ENCODE assay signal across 12 cellular contexts in genomic region chr2:112725545-112726457, GRCh38. TPM values are rescaled to one million over a fixed set of nuclear protein-coding genes. Genes with fewer than 3 reads are reported as not detected.
A peak's percentile ranks its signal among the peaks of the same experiment; 100 is the strongest.
DNase-seq lines count a peak whose midpoint lies in the region; ATAC-seq and TF ChIP-seq lines count a peak whose summit lies in the region.
"Had no signal": no experiment of that assay in that cellular context is flagged by ENCODE, and none has a peak within 500 bp of the region (broad histone marks: within the 10 kb centered on the region; RNA-seq: fewer than 3 reads in every experiment).

No MANE protein-coding gene starts in this region.

- no peak overlapping the region for H3K27ac Mint-ChIP-seq in activated naive CD4-positive, alpha-beta T cell treated with anti-CD3 and anti-CD28 coated beads, Interleukin-2, amount 10 ng/mL, durations not matched to agents 7 days and 5 days
- H3K27ac Mint-ChIP-seq: nephron progenitor cell had no signal

- no peaks in the 10 kb centered on the region for H3K27me3 ChIP-seq in hepatocyte
- no peaks in the 10 kb centered on the region for H3K27me3 ChIP-seq in transverse colon
- H3K27me3 ChIP-seq in HAP-1 (ENCODE audit: low read depth): no peaks in the 10 kb centered on the region
- H3K27me3 ChIP-seq: SJSA1 had no signal

- H3K4me1 Mint-ChIP-seq in activated naive CD4-positive, alpha-beta T cell treated with anti-CD3 and anti-CD28 coated beads, Interleukin-2, amount 10 ng/mL, durations not matched to agents 7 days and 5 days: peaks cover 19% of the 10 kb centered on the region
- H3K4me1 Mint-ChIP-seq: nephron progenitor cell had no signal

- no peak for TF ChIP-seq EP300 in transverse colon (IDR thresholded peaks at IDR 0.05; ENCODE audit: low read depth)

- no peak overlapping the region for H3K4me3 Mint-ChIP-seq in activated naive CD4-positive, alpha-beta T cell treated with anti-CD3 and anti-CD28 coated beads, Interleukin-2, amount 10 ng/mL, durations not matched to agents 7 days and 5 days
- H3K4me3 Mint-ChIP-seq: nephron progenitor cell had no signal

- no peaks in the 10 kb centered on the region for H3K36me3 ChIP-seq in hepatocyte (replicated peaks; ENCODE audit: insufficient read depth, low read depth)
- no peaks in the 10 kb centered on the region for H3K36me3 ChIP-seq in transverse colon
- H3K36me3 ChIP-seq in HAP-1 (replicated peaks): no peaks in the 10 kb centered on the region
- H3K36me3 ChIP-seq: heart left ventricle, SJSA1 had no signal

- H3K27me3 Mint-ChIP-seq in activated naive CD4-positive, alpha-beta T cell treated with anti-CD3 and anti-CD28 coated beads, Interleukin-2, amount 10 ng/mL, durations not matched to agents 7 days and 5 days: peaks cover 56% of the 10 kb centered on the region

- intact Hi-C loops in transverse colon (cut with DNase I; ENCODE audit: low total_unique reads): no loop called here

- no peaks in the 10 kb centered on the region for H3K36me3 Mint-ChIP-seq in activated naive CD4-positive, alpha-beta T cell treated with anti-CD3 and anti-CD28 coated beads, Interleukin-2, amount 10 ng/mL, durations not matched to agents 7 days and 5 days

- peak; percentile 89 for DNase-seq in hepatocyte (ENCODE audit: low spot score)
- DNase-seq in transverse colon: no peak
- no peak for DNase-seq in activated naive CD4-positive, alpha-beta T cell treated with anti-CD3 and anti-CD28 coated beads, Interleukin-2, amount 10 ng/mL, durations not matched to agents 7 days and 5 days
- no peak for DNase-seq in AG08395 (ENCODE audit: low spot score)
- no peak for DNase-seq in HAP-1 (ENCODE audit: low spot score in 2 of 2)

- no peak for TF ChIP-seq POLR2A in transverse colon (IDR thresholded peaks at IDR 0.05)

- no peaks in the 10 kb centered on the region for H3K9me3 Mint-ChIP-seq in activated naive CD4-positive, alpha-beta T cell treated with anti-CD3 and anti-CD28 coated beads, Interleukin-2, amount 10 ng/mL, durations not matched to agents 7 days and 5 days
- H3K9me3 Mint-ChIP-seq: nephron progenitor cell had no signal

- ATAC-seq in GM21619 (IDR thresholded peaks at IDR 0.05; ENCODE audit: unreplicated experiment): peak; percentile 44
- peak; percentile 49 for ATAC-seq in HG03571 (IDR thresholded peaks at IDR 0.05; ENCODE audit: unreplicated experiment)

- peak overlapping the region; percentile 22 for H3K4me2 ChIP-seq in hepatocyte

- no peak overlapping the region for H2AFZ ChIP-seq in hepatocyte

- no peaks in the 10 kb centered on the region for H3K4me1 ChIP-seq in hepatocyte (ENCODE audit: insufficient read depth)
- peaks cover 0 to 3% (median 3%) of the 10 kb centered on the region in 4 donors for H3K4me1 ChIP-seq in transverse colon
- H3K4me1 ChIP-seq in HAP-1: no peaks in the 10 kb centered on the region; the same call in 1 of the 2 replicates

- in situ Hi-C loops in transverse colon (cut with MboI; ENCODE audit: low pct_ligation_motif_present in 1 of 4, low pct_unique_long_range_greater_than_20kb in 1 of 4, low sequenced_read_pairs in 3 of 4): loop anchor here in 3 of 4 donors (10.0 to 25.0 kb wide), 4 partner anchors 101 to 238 kb away; partner anchors contain the start of gene TTL (in 1 of the 3)
- in situ Hi-C loops in HAP-1 (cut with MboI; ENCODE audit: low sequenced_read_pairs): loop anchor here (10.0 kb wide), 1 partner anchor 101 kb away; no protein-coding TSS in a partner anchor

- CTCF ChIA-PET in activated naive CD4-positive, alpha-beta T cell treated with anti-CD3 and anti-CD28 coated beads, Interleukin-2, amount 10 ng/mL, durations not matched to agents 7 days and 5 days (lab: Charles Lee): interaction anchor here (0.6 to 9.1 kb wide), 41 partner anchors 8 to 542 kb away, joined by 3 to 213 read pairs (median 4); partner anchors contain the start of genes CHCHD5 and SLC20A1

- peak; percentile 13; the same call in 1 of the 2 replicates for TF ChIP-seq CTCF in GM12875 (IDR thresholded peaks at IDR 0.05; ENCODE audit: borderline replicate concordance, insufficient read depth, low read depth, low read length)
- no peak for TF ChIP-seq CTCF in hepatocyte (IDR thresholded peaks at IDR 0.05; ENCODE audit: poor library complexity)
- no peak for TF ChIP-seq CTCF in transverse colon (IDR thresholded peaks at IDR 0.05)

- WGBS in hepatocyte (ENCODE audit: low lambda C conversion rate, missing lambda C conversion rate): 79% methylated on average over 15 of the region's 15 CpGs
- 84% methylated on average over 15 of the region's 15 CpGs; no CpG with 5 or more reads in 1 of the 2 donors for WGBS in transverse colon (ENCODE audit: low coverage in 1 of 2), 2 donors

- H3K4me3 ChIP-seq in GM12875 (ENCODE audit: low read depth, low read length) (no peak overlapping the region), hepatocyte (no peak overlapping the region), transverse colon (no peak overlapping the region), HAP-1 (no peak overlapping the region)
- H3K4me3 ChIP-seq: heart left ventricle, SJSA1 had no signal

- peak overlapping the region; percentile 90 for H3K27ac ChIP-seq in hepatocyte
- H3K27ac ChIP-seq in transverse colon: no peak overlapping the region
- H3K27ac ChIP-seq: heart left ventricle, SJSA1 had no signal

- H3K9me2 ChIP-seq in hepatocyte (replicated peaks; ENCODE audit: insufficient read depth): no peaks in the 10 kb centered on the region

- H3K9me3 ChIP-seq in hepatocyte (ENCODE audit: low read depth) (no peaks in the 10 kb centered on the region), transverse colon (no peaks in the 10 kb centered on the region), HAP-1 (no peaks in the 10 kb centered on the region)
- H3K9me3 ChIP-seq: heart left ventricle, SJSA1 had no signal

- no peaks in the 10 kb centered on the region for H4K20me1 ChIP-seq in hepatocyte (ENCODE audit: insufficient read depth, poor library complexity, severe bottlenecking)

- H3K79me2 ChIP-seq in hepatocyte: no peaks in the 10 kb centered on the region

RNA-seq across cellular contexts. Expression of gene NT5DC4, which starts 5.0 kb away (rescaled TPM):
- 1.2 and 2.7 TPM in 2 replicates for total RNA-seq in hepatocyte
- 0.79 and 2.3 TPM in 2 replicates for polyA plus RNA-seq in hepatocyte
- total RNA-seq in transverse colon: not detected
- total RNA-seq: SJSA1, urinary bladder had no signal
- polyA plus RNA-seq: heart left ventricle, urinary bladder had no signal

RNA-seq across cellular contexts. Expression of gene CKAP2L, which starts 38.6 kb away (rescaled TPM):
- total RNA-seq in hepatocyte (4.3 and 8.1 TPM in 2 replicates), transverse colon (10 to 100 TPM in 1 of 4 donors, 1 to 10 TPM in 1, under 1 TPM in 1, not detected in 1; 0.64 to 33.0 (median 2.2) TPM)
- polyA plus RNA-seq in hepatocyte: 5.0 and 7.2 TPM in 2 replicates

RNA-seq across cellular contexts. Expression of gene IL1A, which starts 58.5 kb away (rescaled TPM):
- total RNA-seq in hepatocyte (2.3 and 3.1 TPM in 2 replicates), transverse colon (not detected)
- polyA plus RNA-seq in hepatocyte: 1.1 and 1.4 TPM in 2 replicates
- polyA plus RNA-seq: heart left ventricle had no signal
